Comparison of ENCODE assay signal across 8 cellular contexts in the genomic region with DNA sequence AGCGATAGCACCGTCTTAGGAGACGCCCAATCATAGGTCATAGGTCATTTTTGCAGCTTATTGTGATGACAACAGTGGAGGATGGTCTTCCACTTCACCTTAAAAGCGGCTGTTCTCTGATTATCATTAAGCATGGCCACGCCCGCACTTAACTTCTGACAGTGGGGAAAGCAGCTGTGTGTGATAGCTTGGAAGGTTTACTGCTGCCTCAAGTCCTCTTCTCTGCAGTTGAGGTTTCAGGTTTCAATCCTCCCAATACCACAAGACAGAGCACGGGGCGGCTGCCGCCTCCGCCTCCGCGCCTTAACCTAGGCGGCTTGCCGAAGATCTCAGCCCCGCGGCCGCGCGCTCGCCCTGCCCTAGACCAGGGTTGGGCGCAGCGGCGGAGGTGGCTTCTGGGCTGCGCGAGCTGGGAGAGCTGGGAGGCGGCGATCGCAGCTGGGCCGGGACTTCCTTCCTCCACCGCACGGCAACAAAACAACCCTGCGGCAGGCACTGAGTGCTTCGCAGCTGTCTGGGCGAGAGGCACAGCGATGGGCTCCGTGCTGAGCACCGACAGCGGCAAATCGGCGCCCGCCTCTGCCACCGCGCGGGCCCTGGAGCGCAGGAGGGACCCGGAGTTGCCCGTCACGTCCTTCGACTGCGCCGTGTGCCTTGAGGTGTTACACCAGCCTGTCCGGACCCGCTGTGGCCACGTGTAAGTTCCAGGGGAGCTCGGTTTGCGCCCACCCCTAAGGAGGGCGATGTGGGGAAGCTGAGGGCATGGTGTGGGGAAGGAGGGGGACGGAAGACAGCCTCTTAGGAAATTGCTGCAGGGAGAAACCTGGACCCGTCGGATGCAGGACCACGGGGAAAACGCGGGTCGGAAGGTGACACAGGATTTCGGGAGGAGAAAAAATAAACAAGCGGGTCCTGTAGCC. TPM values are rescaled to one million over a fixed set of nuclear protein-coding genes. Genes with fewer than 3 reads are reported as not detected.
DNase-seq lines count a peak whose midpoint lies in the region; ATAC-seq, FAIRE-seq and TF ChIP-seq lines count a peak whose summit lies in the region.

A gene (plus strand): TSS at position 495 of the 920 bp plus-strand sequence. CDS start 39 bp downstream, at position 534.

- TF ChIP-seq CTCF in A549 (IDR thresholded peaks at IDR 0.05) (no peak), WI38 (IDR thresholded peaks at IDR 0.05; ENCODE audit: low read depth, low read length) (no peak), bronchial epithelial cell (IDR thresholded peaks at IDR 0.05; ENCODE audit: insufficient read depth, low read length, severe bottlenecking) (no peak)

- TF ChIP-seq POLR2A in A549 (IDR thresholded peaks at IDR 0.05; ENCODE audit: low read length) (no peak), GM18526 (IDR thresholded peaks at IDR 0.05; ENCODE audit: extremely low read depth, insufficient read length) (peak; percentile 62)

- H3K4me3 ChIP-seq in A549, result peak within 1 kb of the TSS; percentile 50
- H3K4me3 ChIP-seq in WI38 (ENCODE audit: low read depth, low read length), result peak within 1 kb of the TSS; percentile 56
- peak within 1 kb of the TSS; percentile 63 for H3K4me3 ChIP-seq in bronchial epithelial cell (ENCODE audit: low read depth, low read length)

- H3K9me3 ChIP-seq in A549, result no peaks in the 10 kb centered on the region

- FAIRE-seq in A549 (lab: Jason Lieb, UNC) (no peak), bronchial epithelial cell (lab: Jason Lieb, UNC) (no peak)

- no peak for TF ChIP-seq EP300 in A549 (IDR thresholded peaks at IDR 0.05)

- H3K4me1 ChIP-seq in A549, result no peaks in the 10 kb centered on the region

- no peaks in the 10 kb centered on the region for H3K36me3 ChIP-seq in bronchial epithelial cell (ENCODE audit: control insufficient read depth, insufficient read depth, low read length)

- ATAC-seq in A549 (peak; percentile 87 to 95), HG03064 (IDR thresholded peaks at IDR 0.05; ENCODE audit: low read depth, unreplicated experiment) (peak; percentile 83)

- DNase-seq in A549 (ENCODE audit: low read depth in 1 of 2, low spot score in 1 of 2), result peak; percentile 39 to 58
- peak; percentile 87 for DNase-seq in NCI-H2171 treated with DMSO at 0.1 percent for 48 hours (lab: John Stamatoyannopoulos, UW)
- peak; percentile 86 for DNase-seq in bronchial epithelial cell (ENCODE audit: low read depth)
- peak; percentile 92 for DNase-seq in iris pigment epithelial cell (ENCODE audit: low read depth)
- DNase-seq in stimulated activated CD4-positive, alpha-beta T cell treated with anti-CD3 and anti-CD28 coated beads, Interleukin-12 subunit alpha, Interleukin-12 subunit beta, amount 100 ng/mL, for 24 hours (ENCODE audit: low read depth in 2 of 2), result peak; percentile 71 to 79

- POLR2A ChIA-PET in A549 (lab: Yijun Ruan, JAX), result interaction anchor here (0.6 to 1.5 kb wide), 2 partner anchors 54 to 75 kb away, joined by 3 to 7 read pairs; a partner anchor contains a TSS

- 11% methylated on average over 16 of the region's 66 CpGs for WGBS in A549 (ENCODE audit: missing lambda C conversion rate)

- TF ChIP-seq RAD21 in A549 (conservative IDR thresholded peaks at IDR 0.05 in 1 of 2, IDR thresholded peaks at IDR 0.05 in 1 of 2), result no peak

- H3K4me2 ChIP-seq in A549, result peak within 1 kb of the TSS; percentile 88

- H3K27ac ChIP-seq in A549, result peak within 1 kb of the TSS; percentile 54 to 77; a peak in 5 of 6 replicates

- no peaks in the 10 kb centered on the region for H3K27me3 ChIP-seq in bronchial epithelial cell (ENCODE audit: control insufficient read depth, insufficient read depth, low read length)

- CTCF ChIA-PET in A549 (lab: Yijun Ruan, JAX), result interaction anchor here (1.4 to 1.5 kb wide), 2 partner anchors 54 to 199 kb away, joined by 3 to 5 read pairs; no protein-coding TSS in a partner anchor

TF ChIP-seq in A549, 52 proteins besides CTCF, POLR2A, EP300 and RAD21:
- TF ChIP-seq, protein P1, sequence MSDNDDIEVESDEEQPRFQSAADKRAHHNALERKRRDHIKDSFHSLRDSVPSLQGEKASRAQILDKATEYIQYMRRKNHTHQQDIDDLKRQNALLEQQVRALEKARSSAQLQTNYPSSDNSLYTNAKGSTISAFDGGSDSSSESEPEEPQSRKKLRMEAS (IDR thresholded peaks at IDR 0.05), result peak; percentile 49; the same call in 1 of the 2 replicates
- TF ChIP-seq EHF (CRISPR knock-in tag; IDR thresholded peaks at IDR 0.05) (no peak), CHD4 (IDR thresholded peaks at IDR 0.05; ENCODE audit: borderline replicate concordance) (no peak), GATA3 (IDR thresholded peaks at IDR 0.05; ENCODE audit: borderline replicate concordance) (no peak), HDAC2 (IDR thresholded peaks at IDR 0.05) (peak; percentile 45; the same call in 1 of the 2 replicates), RARB (CRISPR knock-in tag; IDR thresholded peaks at IDR 0.05) (no peak), PHF8 (IDR thresholded peaks at IDR 0.05; ENCODE audit: borderline replicate concordance, low read depth) (no peak)
- TF ChIP-seq, protein P2, sequence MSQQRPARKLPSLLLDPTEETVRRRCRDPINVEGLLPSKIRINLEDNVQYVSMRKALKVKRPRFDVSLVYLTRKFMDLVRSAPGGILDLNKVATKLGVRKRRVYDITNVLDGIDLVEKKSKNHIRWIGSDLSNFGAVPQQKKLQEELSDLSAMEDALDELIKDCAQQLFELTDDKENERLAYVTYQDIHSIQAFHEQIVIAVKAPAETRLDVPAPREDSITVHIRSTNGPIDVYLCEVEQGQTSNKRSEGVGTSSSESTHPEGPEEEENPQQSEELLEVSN (IDR thresholded peaks at IDR 0.05; ENCODE audit: borderline replicate concordance, low read depth), result peak; percentile 79; the same call in 1 of the 2 replicates

RNA-seq across cellular contexts. Expression of the gene that starts here (rescaled TPM):
- polyA plus RNA-seq in A549 (2011; rRNA removed), result 0.30 and 0.81 TPM in 2 replicates
- 0.07 and 0.12 TPM in 2 replicates for polyA plus RNA-seq in A549 (2012; cell fraction: cytosol; rRNA removed)
- polyA plus RNA-seq in A549 (2012; cell fraction: nucleus; rRNA removed), result 0.04 and 0.07 TPM in 2 replicates
- polyA plus RNA-seq in A549 (2017; fragmentation: RNase III; extraction: RNeasy Plus Mini Kit Qiagen cat#74134 plus additional on column Dnase treatment), result 0.13 to 0.18 TPM (median 0.14 TPM) in 3 replicates
- 0.10 and 0.21 TPM in 2 replicates for polyA minus RNA-seq in A549 (2011; rRNA and poly(A)+ RNA removed)
- total RNA-seq in bronchial epithelial cell, result 0.90 and 1.3 TPM in 2 replicates

Comparison
In these comparisons a context has a peak if more than half of its experiments do, and no peak if none do; other contexts are left out.
1. Peak in every context shown above with its lines: DNase-seq, ATAC-seq, H3K4me3 ChIP-seq and H3K27ac ChIP-seq.
2. Peak in DNase-seq, ATAC-seq, H3K4me3 ChIP-seq, H3K27ac ChIP-seq and H3K4me2 ChIP-seq in A549; RNA of the gene not detected or under 1 TPM.